Comparison of ENCODE assay signal across 5 cellular contexts in the genomic region with DNA sequence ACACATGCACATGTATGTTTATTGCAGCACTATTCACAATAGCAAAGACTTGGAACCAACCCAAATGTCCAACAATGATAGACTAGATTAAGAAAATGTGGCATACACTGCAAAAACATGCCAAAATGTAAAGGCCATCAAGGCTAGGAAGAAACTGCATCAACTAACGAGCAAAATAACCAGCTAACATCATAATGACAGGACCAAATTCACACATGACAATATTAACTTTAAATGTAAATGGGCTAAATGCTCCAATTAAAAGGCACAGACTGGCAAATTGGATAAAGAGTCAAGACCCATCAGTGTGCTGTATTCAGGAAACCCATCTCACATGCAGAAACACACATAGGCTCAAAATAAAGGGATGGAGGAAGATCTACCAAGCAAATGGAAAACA. TPM values are rescaled to one million over a fixed set of nuclear protein-coding genes. Genes with fewer than 3 reads are reported as not detected.
"Had no signal": no experiment of that assay in that cellular context is flagged by ENCODE, and none has a peak within 500 bp of the region (broad histone marks: within the 10 kb centered on the region; RNA-seq: fewer than 3 reads in every experiment).

No MANE protein-coding gene starts in this region.

RNA-seq across cellular contexts. Expression of a gene that starts 23.1 kb away (rescaled TPM):
- polyA plus RNA-seq: IgD-negative memory B cell had no signal

RNA-seq across cellular contexts. Expression of a gene that starts 33.9 kb away (rescaled TPM):
- total RNA-seq: HepG2, HT-29, HT1080, IMR-90 had no signal
- polyA plus RNA-seq: HepG2, IgD-negative memory B cell, IMR-90 had no signal
